28 cellular contexts compared by ENCODE assay signal in genomic region chr13:59304596-59304995, GRCh38.
"Had no signal": no experiment of that assay in that cellular context is flagged by ENCODE, and none has a peak within 500 bp of the region (broad histone marks: within the 10 kb centered on the region; RNA-seq: fewer than 3 reads in every experiment).

No MANE protein-coding gene starts in this region.

- H3K4me1 ChIP-seq: esophagus squamous epithelium, heart right ventricle, left lung, right lobe of liver, suprapubic skin, transverse colon, upper lobe of right lung, vagina had no signal

- H3K4me3 ChIP-seq: coronary artery, esophagus squamous epithelium, heart right ventricle, left lung, right lobe of liver, suprapubic skin, transverse colon, upper lobe of right lung, vagina had no signal

- DNase-seq: dermis blood vessel endothelial cell; effector memory CD8-positive, alpha-beta T cell; erythroblast; esophagus squamous epithelium; foreskin melanocyte; glutamatergic neuron; heart right ventricle; hippocampal formation; left cardiac atrium; left lung; mesenchymal stem cell; naive thymus-derived CD8-positive, alpha-beta T cell; nephron progenitor cell; nucleus accumbens; posterior cingulate gyrus; right lobe of liver; small intestine; stimulated activated CD4-positive, alpha-beta T cell treated with anti-CD3 and anti-CD28 coated beads, Interleukin-12 subunit alpha, Interleukin-12 subunit beta, amount 100 ng/mL, for 4 hours; stimulated activated CD4-positive, alpha-beta T cell treated with anti-CD3 and anti-CD28 coated beads, Interleukin-1b, Interleukin-23, amount 100 ng/mL, for 48 hours; stimulated activated CD4-positive, alpha-beta T cell treated with anti-CD3 and anti-CD28 coated beads, Interleukin-4, amount 100 ng/mL, for 1 hour; stimulated activated CD8-positive, alpha-beta memory T cell treated with anti-CD3 and anti-CD28 coated beads, Interleukin-4, amount 100 ng/mL, for 48 hours; stimulated activated naive CD4-positive, alpha-beta T cell; stimulated activated naive CD8-positive, alpha-beta T cell treated with anti-CD3 and anti-CD28 coated beads, Interleukin-15, amount 100 ng/mL, for 72 hours; transverse colon; upper lobe of right lung had no signal

- H3K36me3 ChIP-seq: esophagus squamous epithelium, heart right ventricle, left lung, right lobe of liver, suprapubic skin, transverse colon, upper lobe of right lung, vagina had no signal

- ATAC-seq: effector memory CD8-positive, alpha-beta T cell; heart right ventricle; left cardiac atrium; left lung; naive thymus-derived CD8-positive, alpha-beta T cell; right lobe of liver; stimulated activated naive CD8-positive, alpha-beta T cell treated with anti-CD3 and anti-CD28 coated beads, Interleukin-15, amount 100 ng/mL, for 72 hours; upper lobe of right lung had no signal

- H3K9me3 ChIP-seq: esophagus squamous epithelium, heart right ventricle, left lung, right lobe of liver, suprapubic skin, transverse colon, upper lobe of right lung, vagina had no signal

- H3K27me3 ChIP-seq: esophagus squamous epithelium, heart right ventricle, left lung, right lobe of liver, suprapubic skin, transverse colon, upper lobe of right lung, vagina had no signal

- H3K27ac ChIP-seq: coronary artery, esophagus squamous epithelium, heart right ventricle, left lung, right lobe of liver, suprapubic skin, transverse colon, upper lobe of right lung, vagina had no signal
